Comparison of ENCODE assay signal across 2 cellular contexts in the genomic region with DNA sequence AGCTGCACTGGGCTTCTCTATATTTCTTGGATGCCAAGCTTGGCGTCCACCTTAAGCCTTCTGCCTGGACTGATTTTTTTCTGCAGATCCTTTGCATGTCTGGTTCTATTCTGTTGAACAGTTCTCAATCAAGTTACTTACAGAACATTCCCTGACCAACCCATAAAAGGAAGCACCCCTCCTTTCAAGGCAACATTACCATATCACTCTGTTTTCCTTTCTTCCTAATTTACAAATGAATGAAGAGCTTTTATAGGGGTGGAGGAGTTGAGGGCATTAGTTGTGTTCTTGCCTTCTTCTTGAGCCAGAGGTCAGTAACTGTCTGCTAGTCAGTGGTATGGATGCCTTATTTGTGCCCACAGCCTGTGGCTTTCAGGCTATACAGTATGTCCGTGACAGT.
A peak's percentile ranks its signal among the peaks of the same experiment; 100 is the strongest.
TF ChIP-seq lines count a peak whose summit lies in the region.

No MANE protein-coding gene starts in this region.

TF ChIP-seq in GM23338, 12 proteins besides CTCF, POLR2A, EP300 and RAD21 (continued from another document):
- TF ChIP-seq ZNF462 (CRISPR knock-in tag; IDR thresholded peaks at IDR 0.05) (peak; percentile 76), POLR2AphosphoS5 (IDR thresholded peaks at IDR 0.05; ENCODE audit: low read depth) (peak; percentile 15; the same call in 1 of the 2 replicates), NANOG (IDR thresholded peaks at IDR 0.05; ENCODE audit: borderline replicate concordance) (0 out of 2 replicates have a peak, but pooled peaks have one; percentile 31)

TF ChIP-seq in H1, 55 proteins besides CTCF, POLR2A, EP300 and RAD21 (continued from another document):
- peak; percentile 64; the same call in 1 of the 2 replicates for TF ChIP-seq SRF (IDR thresholded peaks at IDR 0.05; ENCODE audit: low read depth, low read length)
